ENCODE assay signal across 23 cellular contexts in the genomic region with DNA sequence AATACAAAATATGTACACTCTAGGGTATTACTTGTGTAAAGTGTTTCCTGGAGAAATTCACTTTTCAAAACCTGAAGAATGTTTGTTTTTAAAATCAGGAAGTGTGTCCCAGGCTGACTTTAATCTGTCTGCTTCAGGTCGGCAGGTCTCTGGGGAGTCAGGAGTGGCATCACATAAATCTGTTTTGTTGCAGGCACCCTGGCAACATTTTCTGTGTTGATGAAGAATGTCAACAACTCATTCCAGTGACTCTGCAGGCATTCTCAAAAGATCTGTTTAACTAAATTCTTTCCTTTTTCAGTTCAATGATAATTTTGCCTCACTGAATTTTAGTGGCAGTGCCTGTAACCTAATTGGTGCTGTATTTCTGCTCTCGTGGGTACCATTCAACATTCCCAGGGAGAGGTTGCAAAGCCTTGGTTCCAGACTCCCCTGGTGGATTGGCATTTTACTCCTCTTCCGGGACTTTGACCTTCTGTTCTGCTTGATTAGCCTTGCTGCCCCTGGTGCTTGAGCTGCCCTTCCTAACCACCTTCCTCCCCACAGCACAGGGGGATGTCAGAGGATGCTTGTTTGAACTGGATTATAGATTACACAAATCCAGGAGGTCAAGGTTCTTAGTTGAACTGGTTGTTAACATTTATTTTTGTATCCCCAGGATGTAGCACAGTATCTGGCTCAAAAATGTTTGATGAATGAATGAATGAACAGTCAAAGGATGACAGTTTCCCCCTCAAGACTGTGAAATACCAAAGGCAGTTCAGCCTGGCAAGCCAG. TPM values are rescaled to one million over a fixed set of nuclear protein-coding genes. Genes with fewer than 3 reads are reported as not detected.
A peak's percentile ranks its signal among the peaks of the same experiment; 100 is the strongest.
DNase-seq lines count a peak whose midpoint lies in the region; ATAC-seq and TF ChIP-seq lines count a peak whose summit lies in the region.
"Had no signal": no experiment of that assay in that cellular context is flagged by ENCODE, and none has a peak within 500 bp of the region (broad histone marks: within the 10 kb centered on the region; RNA-seq: fewer than 3 reads in every experiment).

No MANE protein-coding gene starts in this region.

- no peak overlapping the region for H2BK12ac ChIP-seq in trophoblast cell (ENCODE audit: low read length)

- H3K14ac ChIP-seq in trophoblast cell (ENCODE audit: low read length), result no peak overlapping the region

- no peak overlapping the region for H4K91ac ChIP-seq in trophoblast cell (ENCODE audit: low read depth, low read length)

- H3K27me3 ChIP-seq in trophoblast cell (ENCODE audit: insufficient read depth, low read length), result no peaks in the 10 kb centered on the region
- H3K27me3 ChIP-seq in CD4-positive, alpha-beta T cell (ENCODE audit: control insufficient read depth, insufficient read depth, low read length), result no peaks in the 10 kb centered on the region
- H3K27me3 ChIP-seq: tibial artery had no signal

- peak; percentile 11 for DNase-seq in GM04503 (ENCODE audit: low read depth)
- DNase-seq in NCI-H2171 (lab: John Stamatoyannopoulos, UW), result peak; percentile 38
- DNase-seq in glomerular visceral epithelial cell (ENCODE audit: extremely low spot score), result peak; percentile 9
- peak; percentile 21 to 70 for DNase-seq in trophoblast cell
- no peak for DNase-seq in OCI-LY7 (ENCODE audit: low spot score)
- no peak for DNase-seq in CD4-positive, alpha-beta T cell
- DNase-seq: activated CD8-positive, alpha-beta T cell treated with anti-CD3 and anti-CD28 coated beads for 36 hours; activated gamma-delta T cell; activated T-cell treated with anti-CD3 and anti-CD28 coated beads for 4 hours; CD8-positive, alpha-beta T cell; cortex of kidney; DMS79; IMR-90; left ventricle myocardium superior; NCI-H1417; NCI-H2081 treated with DMSO at 0.1 percent for 48 hours; NCI-H526; psoas muscle; stimulated activated CD4-positive, alpha-beta T cell treated with anti-CD3 and anti-CD28 coated beads, Interleukin-4, amount 100 ng/mL, for 4 hours; tibial artery had no signal

- TF ChIP-seq CTCF in OCI-LY7 (conservative IDR thresholded peaks at IDR 0.05; ENCODE audit: low read length), result no peak
- TF ChIP-seq CTCF in CD4-positive, alpha-beta T cell (IDR thresholded peaks at IDR 0.05), result no peak

- no peak overlapping the region for H3K4me3 Mint-ChIP-seq in CD4-positive, alpha-beta T cell
- H3K4me3 Mint-ChIP-seq: activated CD8-positive, alpha-beta T cell treated with anti-CD3 and anti-CD28 coated beads for 36 hours; CD8-positive, alpha-beta T cell; stimulated activated naive CD8-positive, alpha-beta T cell treated with anti-CD3 and anti-CD28 coated beads, Interleukin-15, Interleukin-2, amounts not matched to agents 100 ng/mL and 50 ng/mL, for 24 hours had no signal

- H3K79me1 ChIP-seq in trophoblast cell (ENCODE audit: low read length), result no peaks in the 10 kb centered on the region

- H3K4me2 ChIP-seq in trophoblast cell (ENCODE audit: low read length), result no peak overlapping the region
- no peak overlapping the region for H3K4me2 ChIP-seq in OCI-LY7 (ENCODE audit: low read length)

- H3K36me3 ChIP-seq in trophoblast cell (ENCODE audit: control insufficient read depth in 1 of 2, insufficient read depth in 2 of 2, low read length in 2 of 2) (no peaks in the 10 kb centered on the region), OCI-LY7 (ENCODE audit: insufficient read depth, low read length) (no peaks in the 10 kb centered on the region)
- H3K36me3 ChIP-seq: tibial artery had no signal

- H4K12ac ChIP-seq in trophoblast cell (ENCODE audit: low read depth, low read length), result no peak overlapping the region

- H4K20me1 ChIP-seq in OCI-LY7 (ENCODE audit: insufficient read depth, low read length), result no peaks in the 10 kb centered on the region

- no peak for ATAC-seq in CD4-positive, alpha-beta T cell (ENCODE audit: poor library complexity)
- ATAC-seq in HG02678 (IDR thresholded peaks at IDR 0.05; ENCODE audit: unreplicated experiment), result no peak
- ATAC-seq: activated CD8-positive, alpha-beta T cell treated with anti-CD3 and anti-CD28 coated beads for 36 hours; CD8-positive, alpha-beta T cell; left ventricle myocardium superior; psoas muscle had no signal

- POLR2A ChIA-PET in OCI-LY7 (lab: Charles Lee), result no interaction called here
- POLR2A ChIA-PET in CD4-positive, alpha-beta T cell (lab: Charles Lee), result no interaction called here

- H2BK120ac ChIP-seq in trophoblast cell (ENCODE audit: insufficient read depth, low read length, poor library complexity), result no peak overlapping the region

- no CpG with 5 or more reads among the region's 3 CpGs for WGBS in trophoblast cell (ENCODE audit: extremely low coverage, insufficient coverage, insufficient read length)

- no peaks in the 10 kb centered on the region for H3K9me3 Mint-ChIP-seq in CD4-positive, alpha-beta T cell
- H3K9me3 Mint-ChIP-seq: CD8-positive, alpha-beta T cell had no signal

- no TSS peak for BruUV-seq in OCI-LY7 (replicated peaks; lab: Mats Ljungman, UMichigan)

- no peaks in the 10 kb centered on the region for H3K4me1 ChIP-seq in trophoblast cell (ENCODE audit: control insufficient read depth in 1 of 2, insufficient read depth in 2 of 2, low read length in 2 of 2)
- H3K4me1 ChIP-seq in OCI-LY7 (ENCODE audit: insufficient read depth, low read length, poor library complexity, severe bottlenecking), result no peaks in the 10 kb centered on the region
- H3K4me1 ChIP-seq: psoas muscle, tibial artery had no signal

- H3K9ac ChIP-seq in trophoblast cell (ENCODE audit: low read length), result peak overlapping the region; percentile 65

- peak overlapping the region; percentile 31 for H3K23ac ChIP-seq in trophoblast cell (ENCODE audit: low read length)

- H2AK5ac ChIP-seq in trophoblast cell (ENCODE audit: low read length), result no peak overlapping the region

- H2BK5ac ChIP-seq in trophoblast cell (ENCODE audit: low read depth, low read length, poor library complexity), result no peak overlapping the region

- no peak overlapping the region for H2AFZ ChIP-seq in trophoblast cell (ENCODE audit: insufficient read depth, low read length, poor library complexity)
- H2AFZ ChIP-seq in OCI-LY7 (ENCODE audit: low read length), result no peak overlapping the region

- no peak overlapping the region for H3K4me3 ChIP-seq in trophoblast cell (ENCODE audit: low read depth, low read length)
- no peak overlapping the region for H3K4me3 ChIP-seq in OCI-LY7 (ENCODE audit: low read depth, low read length, poor library complexity, severe bottlenecking)
- H3K4me3 ChIP-seq: psoas muscle, tibial artery had no signal

- no peak overlapping the region for H4K8ac ChIP-seq in trophoblast cell (ENCODE audit: low read depth, low read length)

- H3K4me1 Mint-ChIP-seq in CD4-positive, alpha-beta T cell (ENCODE audit: low read depth), result no peaks in the 10 kb centered on the region

- H3K36me3 Mint-ChIP-seq in CD4-positive, alpha-beta T cell (ENCODE audit: low read depth), result no peaks in the 10 kb centered on the region
- H3K36me3 Mint-ChIP-seq: CD8-positive, alpha-beta T cell had no signal

- H3K27ac ChIP-seq in trophoblast cell (ENCODE audit: low read depth, low read length), result no peak overlapping the region
- H3K27ac ChIP-seq in OCI-LY7 (ENCODE audit: low read depth, low read length, poor library complexity, severe bottlenecking), result no peak overlapping the region
- no peak overlapping the region for H3K27ac ChIP-seq in CD4-positive, alpha-beta T cell (ENCODE audit: low read depth, low read length)
- H3K27ac ChIP-seq: HL-60, psoas muscle, tibial artery had no signal

- H3K27ac Mint-ChIP-seq in CD4-positive, alpha-beta T cell, result no peak overlapping the region
- H3K27ac Mint-ChIP-seq: activated CD8-positive, alpha-beta T cell treated with anti-CD3 and anti-CD28 coated beads for 36 hours; CD8-positive, alpha-beta T cell; stimulated activated naive CD8-positive, alpha-beta T cell treated with anti-CD3 and anti-CD28 coated beads, Interleukin-15, Interleukin-2, amounts not matched to agents 100 ng/mL and 50 ng/mL, for 24 hours had no signal

- intact Hi-C loops in OCI-LY7 (cut with micrococcal nuclease; ENCODE audit: unreplicated experiment), result no loop called here
- intact Hi-C loops in CD4-positive, alpha-beta T cell (cut with DNase I, micrococcal nuclease), result no loop called here

- H3K18ac ChIP-seq in trophoblast cell (ENCODE audit: low read length), result no peak overlapping the region

- H3K9me3 ChIP-seq in trophoblast cell (ENCODE audit: insufficient read depth, low read depth, low read length), result no peaks in the 10 kb centered on the region
- peaks cover 9% of the 10 kb centered on the region; the same call in 1 of the 2 replicates for H3K9me3 ChIP-seq in OCI-LY7 (ENCODE audit: low read length)
- no peaks in the 10 kb centered on the region for H3K9me3 ChIP-seq in CD4-positive, alpha-beta T cell (ENCODE audit: control insufficient read depth, low read length)

- no peak overlapping the region for H3K4ac ChIP-seq in trophoblast cell (ENCODE audit: low read depth, low read length)

- no peaks in the 10 kb centered on the region for H3K9me2 ChIP-seq in OCI-LY7 (ENCODE audit: insufficient read depth, low read length)

- H3K79me2 ChIP-seq in trophoblast cell (ENCODE audit: control insufficient read depth, insufficient read depth, low read length, poor library complexity) (no peaks in the 10 kb centered on the region), OCI-LY7 (ENCODE audit: insufficient read depth, low read depth, low read length) (no peaks in the 10 kb centered on the region)

- CTCF ChIA-PET in OCI-LY7 (lab: Charles Lee; ENCODE audit: unreplicated experiment), result no interaction called here
- CTCF ChIA-PET in CD4-positive, alpha-beta T cell (lab: Charles Lee), result no interaction called here

- H3K27me3 Mint-ChIP-seq in CD4-positive, alpha-beta T cell, result peaks cover 5% of the 10 kb centered on the region
- H3K27me3 Mint-ChIP-seq: stimulated activated naive CD8-positive, alpha-beta T cell treated with anti-CD3 and anti-CD28 coated beads, Interleukin-15, Interleukin-2, amounts not matched to agents 100 ng/mL and 50 ng/mL, for 24 hours had no signal

RNA-seq across cellular contexts. Expression of gene LPGAT1, which starts 55.4 kb away (rescaled TPM):
- 8.9 and 9.9 TPM in 2 replicates for polyA plus RNA-seq in trophoblast cell (2013)
- 14.1 and 18.7 TPM in 2 replicates for total RNA-seq in OCI-LY7 (2014; rRNA removed; shearing (Covaris generic))
- total RNA-seq in OCI-LY7 (2022), result 30.4 and 35.2 TPM in 2 replicates
- 10 to 100 TPM; 14.0 to 14.4 TPM for total RNA-seq in CD4-positive, alpha-beta T cell

Comparison
In these comparisons a context has a peak if more than half of its experiments do, and no peak if none do; other contexts are left out.
1. DNase-seq: peak in GM04503 (single experiment), NCI-H2171 (single experiment), glomerular visceral epithelial cell (single experiment) and trophoblast cell (2 of 2); none in OCI-LY7 (single experiment) and CD4-positive, alpha-beta T cell (0 of 10).